ENCODE assay signal across 9 cellular contexts in the genomic region with DNA sequence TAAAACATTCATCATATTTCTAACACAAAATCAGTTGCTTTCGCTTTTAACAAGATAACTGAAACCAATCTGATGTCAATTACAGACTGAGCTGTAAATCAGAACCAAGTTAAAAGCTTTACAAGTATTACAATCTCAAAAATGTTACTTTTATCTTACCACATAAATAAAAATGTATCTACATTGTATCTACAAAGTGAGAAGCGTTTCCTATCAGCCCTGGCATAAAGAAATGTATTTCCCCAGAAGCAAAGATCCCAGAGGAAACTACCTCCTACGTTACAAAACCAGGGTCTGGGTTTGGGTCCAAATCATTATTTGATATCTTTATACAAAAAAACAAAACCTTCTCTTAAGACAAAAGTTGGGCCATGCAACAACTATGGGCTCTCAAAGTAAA. TPM values are rescaled to one million over a fixed set of nuclear protein-coding genes. Genes with fewer than 3 reads are reported as not detected.
DNase-seq lines count a peak whose midpoint lies in the region; ATAC-seq and TF ChIP-seq lines count a peak whose summit lies in the region.
"Had no signal": no experiment of that assay in that cellular context is flagged by ENCODE, and none has a peak within 500 bp of the region (broad histone marks: within the 10 kb centered on the region; RNA-seq: fewer than 3 reads in every experiment).

No MANE protein-coding gene starts in this region.

- H3K9me3 ChIP-seq in DOHH2 (ENCODE audit: control insufficient read depth, insufficient read depth, low read length): no peaks in the 10 kb centered on the region
- no peaks in the 10 kb centered on the region for H3K9me3 ChIP-seq in psoas muscle
- H3K9me3 ChIP-seq in HAP-1: no peaks in the 10 kb centered on the region

- peaks cover 39% of the 10 kb centered on the region for H3K4me1 ChIP-seq in DOHH2 (ENCODE audit: control insufficient read depth, low read length)
- H3K4me1 ChIP-seq in psoas muscle: peaks cover 31% of the 10 kb centered on the region
- peaks cover 53% of the 10 kb centered on the region for H3K4me1 ChIP-seq in HAP-1

- no peak overlapping the region for H3K4me3 ChIP-seq in DOHH2 (ENCODE audit: low read length)
- H3K4me3 ChIP-seq in psoas muscle: peak overlapping the region; percentile 99
- H3K4me3 ChIP-seq in HAP-1: no peak overlapping the region

- no peak for DNase-seq in T-helper 2 cell treated with Interferon-gamma antibody and Interleukin-4, amounts not matched to agents 5 μg/mL and 100 μg/mL, for 36 hours (ENCODE audit: low spot score)
- peak; percentile 43 for DNase-seq in fibroblast of peridontal ligament (ENCODE audit: extremely low read depth)
- DNase-seq in psoas muscle: no peak
- no peak for DNase-seq in HAP-1 (ENCODE audit: low spot score in 2 of 2)
- DNase-seq in NCI-H146 treated with DMSO at 0.1 percent for 48 hours (lab: John Stamatoyannopoulos, UW; ENCODE audit: unreplicated experiment): no peak

- WGBS in psoas muscle, 3 donors: 40 to 59% (median 53%) methylated on average over 3 of the region's 3 CpGs

- no peaks in the 10 kb centered on the region for H3K27me3 ChIP-seq in DOHH2 (ENCODE audit: control insufficient read depth, low read length)
- no peaks in the 10 kb centered on the region for H3K27me3 ChIP-seq in psoas muscle (ENCODE audit: insufficient read depth in 3 of 3, low read length in 2 of 3)
- no peaks in the 10 kb centered on the region for H3K27me3 ChIP-seq in HAP-1 (ENCODE audit: low read depth)

- peak overlapping the region; percentile 35 for H3K27ac Mint-ChIP-seq in T-helper 2 cell treated with Interferon-gamma antibody and Interleukin-4, amounts not matched to agents 5 μg/mL and 100 μg/mL, for 36 hours

- H3K36me3 Mint-ChIP-seq in T-helper 2 cell treated with Interferon-gamma antibody and Interleukin-4, amounts not matched to agents 5 μg/mL and 100 μg/mL, for 36 hours (ENCODE audit: low read depth): peaks cover 7% of the 10 kb centered on the region

- intact Hi-C loops in psoas muscle (cut with DNase I): loop anchor here in 1 of 2 donors (5.0 to 10.0 kb wide), 2 partner anchors 64 to 173 kb away; no protein-coding TSS in a partner anchor

- in situ Hi-C loops in HAP-1 (cut with MboI; ENCODE audit: low sequenced_read_pairs): no loop called here

- H3K4me3 Mint-ChIP-seq in T-helper 2 cell treated with Interferon-gamma antibody and Interleukin-4, amounts not matched to agents 5 μg/mL and 100 μg/mL, for 36 hours: peak overlapping the region; percentile 92

- H3K9me3 Mint-ChIP-seq in T-helper 2 cell treated with Interferon-gamma antibody and Interleukin-4, amounts not matched to agents 5 μg/mL and 100 μg/mL, for 36 hours: no peaks in the 10 kb centered on the region

- H4K20me1 ChIP-seq in DOHH2 (ENCODE audit: control insufficient read depth, insufficient read depth, low read depth, low read length): peaks cover 52% of the 10 kb centered on the region

- no peaks in the 10 kb centered on the region for H3K9me2 ChIP-seq in DOHH2 (replicated peaks; ENCODE audit: control insufficient read depth, low read length)

- peak overlapping the region; percentile 78; the same call in 1 of the 2 replicates for H3K4me2 ChIP-seq in DOHH2 (ENCODE audit: low read length)

- peaks cover 72% of the 10 kb centered on the region for H3K79me2 ChIP-seq in DOHH2 (ENCODE audit: control insufficient read depth, low read length)

- ATAC-seq in psoas muscle (no peak), HG02884 (IDR thresholded peaks at IDR 0.05; ENCODE audit: unreplicated experiment) (no peak), GM18519 (IDR thresholded peaks at IDR 0.05; ENCODE audit: low FRiP score, unreplicated experiment) (no peak)

- H3K27ac ChIP-seq in DOHH2 (ENCODE audit: low read depth, low read length) (no peak overlapping the region), psoas muscle (peak overlapping the region; percentile 72)
- H3K27ac ChIP-seq: VCaP had no signal

- peaks cover 10% of the 10 kb centered on the region for H3K36me3 ChIP-seq in DOHH2 (ENCODE audit: control insufficient read depth, low read length)
- H3K36me3 ChIP-seq in psoas muscle (ENCODE audit: insufficient read depth in 1 of 2, low read depth in 1 of 2): no peaks in the 10 kb centered on the region
- H3K36me3 ChIP-seq in HAP-1 (replicated peaks): no peaks in the 10 kb centered on the region

- TF ChIP-seq CTCF in DOHH2 (IDR thresholded peaks at IDR 0.05; ENCODE audit: low read depth, low read length, poor library complexity, severe bottlenecking) (no peak), psoas muscle (IDR thresholded peaks at IDR 0.05) (no peak)

- peaks cover 5% of the 10 kb centered on the region for H3K27me3 Mint-ChIP-seq in T-helper 2 cell treated with Interferon-gamma antibody and Interleukin-4, amounts not matched to agents 5 μg/mL and 100 μg/mL, for 36 hours (ENCODE audit: low read depth)

- H3F3A ChIP-seq in DOHH2 (ENCODE audit: control insufficient read depth, insufficient read depth): peaks cover 27% of the 10 kb centered on the region

- H3K4me1 Mint-ChIP-seq in T-helper 2 cell treated with Interferon-gamma antibody and Interleukin-4, amounts not matched to agents 5 μg/mL and 100 μg/mL, for 36 hours (ENCODE audit: low read depth): peaks cover 33% of the 10 kb centered on the region

RNA-seq across cellular contexts. Expression of gene SMURF1, which starts 2.6 kb away (rescaled TPM):
- 10 to 100 TPM in 3 of 4 donors, 1 to 10 TPM in 1; 8.8 to 16.9 (median 13.2) TPM for total RNA-seq in psoas muscle
- polyA plus RNA-seq in psoas muscle: 10 to 100 TPM in 1 of 3 donors, 1 to 10 TPM in 2; 5.8 to 10.2 (median 6.8) TPM
